19 cellular contexts compared by ENCODE assay signal in genomic region chr12:88658009-88658408, GRCh38.
DNase-seq lines count a peak whose midpoint lies in the region; TF ChIP-seq lines count a peak whose summit lies in the region.
"Had no signal": no experiment of that assay in that cellular context is flagged by ENCODE, and none has a peak within 500 bp of the region (broad histone marks: within the 10 kb centered on the region; RNA-seq: fewer than 3 reads in every experiment).

No MANE protein-coding gene starts in this region.

- H3K4me3 Mint-ChIP-seq in glutamatergic neuron (ENCODE audit: unreplicated experiment), result no peak overlapping the region
- no peak overlapping the region for H3K4me3 Mint-ChIP-seq in progenitor cell of endocrine pancreas (ENCODE audit: low read depth)
- H3K4me3 Mint-ChIP-seq: activated naive CD8-positive, alpha-beta T cell treated with anti-CD3 and anti-CD28 coated beads, Interleukin-2, amount 50 U/mL, for 24 hours; activated T-helper 17 cell treated with anti-CD3 and anti-CD28 coated beads, Interleukin-2, amount 50 U/mL, for 72 hours had no signal

- H3K36me3 Mint-ChIP-seq in glutamatergic neuron (ENCODE audit: unreplicated experiment), result no peaks in the 10 kb centered on the region
- no peaks in the 10 kb centered on the region for H3K36me3 Mint-ChIP-seq in progenitor cell of endocrine pancreas (ENCODE audit: insufficient read depth)

- H3K4me1 ChIP-seq in GM23248 (ENCODE audit: insufficient read depth) (peaks cover 17% of the 10 kb centered on the region; the same call in 1 of the 2 replicates), fibroblast of lung (ENCODE audit: control insufficient read depth, extremely low read depth, insufficient read depth, low read length) (no peaks in the 10 kb centered on the region)
- H3K4me1 ChIP-seq: BE2C, SJCRH30, spleen had no signal

- H3K27me3 ChIP-seq in GM23248 (replicated peaks; ENCODE audit: insufficient read depth), result no peaks in the 10 kb centered on the region
- H3K27me3 ChIP-seq in fibroblast of lung (ENCODE audit: control insufficient read depth, insufficient read depth, low read length), result no peaks in the 10 kb centered on the region
- H3K27me3 ChIP-seq: BE2C, SJCRH30, spleen, transverse colon had no signal

- no peaks in the 10 kb centered on the region for H3F3A ChIP-seq in GM23248 (ENCODE audit: insufficient read depth)

- H3K36me3 ChIP-seq in GM23248 (ENCODE audit: low read depth), result no peaks in the 10 kb centered on the region
- H3K36me3 ChIP-seq in fibroblast of lung (ENCODE audit: control insufficient read depth, insufficient read depth, low read length), result no peaks in the 10 kb centered on the region
- H3K36me3 ChIP-seq: BE2C, SJCRH30, spleen, transverse colon had no signal

- H3K27ac ChIP-seq in GM23248 (no peak overlapping the region), fibroblast of lung (ENCODE audit: insufficient read depth, low read length) (no peak overlapping the region)
- H3K27ac ChIP-seq: SJCRH30, spleen, transverse colon had no signal

- TF ChIP-seq CTCF in fibroblast of lung (conservative IDR thresholded peaks at IDR 0.05 in 1 of 2, IDR thresholded peaks at IDR 0.05 in 1 of 2; ENCODE audit: low read depth in 1 of 2, low read length in 2 of 2), result no peak
- TF ChIP-seq CTCF in glutamatergic neuron (IDR thresholded peaks at IDR 0.05; ENCODE audit: partially characterized antibody, unreplicated experiment), result no peak
- TF ChIP-seq CTCF in progenitor cell of endocrine pancreas (IDR thresholded peaks at IDR 0.05; ENCODE audit: unreplicated experiment), result no peak

- H3K9ac ChIP-seq in GM23248 (no peak overlapping the region), fibroblast of lung (ENCODE audit: insufficient read depth, low read length) (no peak overlapping the region)

- no peaks in the 10 kb centered on the region for H3K9me2 ChIP-seq in GM23248 (ENCODE audit: insufficient read depth)

- H3K4me1 Mint-ChIP-seq in glutamatergic neuron (ENCODE audit: low read depth, unreplicated experiment) (no peaks in the 10 kb centered on the region), progenitor cell of endocrine pancreas (ENCODE audit: low read depth) (no peaks in the 10 kb centered on the region)
- H3K4me1 Mint-ChIP-seq: activated naive CD8-positive, alpha-beta T cell treated with anti-CD3 and anti-CD28 coated beads, Interleukin-2, amount 50 U/mL, for 24 hours; activated T-helper 17 cell treated with anti-CD3 and anti-CD28 coated beads, Interleukin-2, amount 50 U/mL, for 72 hours had no signal

- no peaks in the 10 kb centered on the region for H3K79me2 ChIP-seq in GM23248 (ENCODE audit: insufficient read depth)
- H3K79me2 ChIP-seq in fibroblast of lung (ENCODE audit: control insufficient read depth, insufficient read depth, low read length), result no peaks in the 10 kb centered on the region

- no peaks in the 10 kb centered on the region for H3K9me3 Mint-ChIP-seq in glutamatergic neuron (ENCODE audit: unreplicated experiment)
- H3K9me3 Mint-ChIP-seq in progenitor cell of endocrine pancreas (ENCODE audit: low read depth), result peaks cover 8% of the 10 kb centered on the region
- H3K9me3 Mint-ChIP-seq: activated naive CD8-positive, alpha-beta T cell treated with anti-CD3 and anti-CD28 coated beads, Interleukin-2, amount 50 U/mL, for 24 hours; activated T-helper 17 cell treated with anti-CD3 and anti-CD28 coated beads, Interleukin-2, amount 50 U/mL, for 72 hours had no signal

- H3K4me3 ChIP-seq in GM23248, result no peak overlapping the region
- H3K4me3 ChIP-seq in fibroblast of lung (replicated peaks in 1 of 4; ENCODE audit: control extremely low read depth in 1 of 4, insufficient read depth in 1 of 4, low read depth in 3 of 4, low read length in 4 of 4), result no peak overlapping the region
- H3K4me3 ChIP-seq: SJCRH30, spleen, transverse colon had no signal

- H4K20me1 ChIP-seq in GM23248 (ENCODE audit: insufficient read depth) (no peaks in the 10 kb centered on the region), fibroblast of lung (ENCODE audit: control insufficient read depth, extremely low read depth, insufficient read depth, low read length) (no peaks in the 10 kb centered on the region)

- H3K27ac Mint-ChIP-seq in glutamatergic neuron (ENCODE audit: unreplicated experiment) (no peak overlapping the region), progenitor cell of endocrine pancreas (no peak overlapping the region)
- H3K27ac Mint-ChIP-seq: activated naive CD8-positive, alpha-beta T cell treated with anti-CD3 and anti-CD28 coated beads, Interleukin-2, amount 50 U/mL, for 24 hours; activated T-helper 17 cell treated with anti-CD3 and anti-CD28 coated beads, Interleukin-2, amount 50 U/mL, for 72 hours had no signal

- in situ Hi-C loops in GM23248 (cut with MboI), result no loop called here

- peak; percentile 65 for DNase-seq in GM23248
- peak; percentile 46 for DNase-seq in NCI-H748 treated with DMSO at 0.1 percent for 48 hours (lab: John Stamatoyannopoulos, UW)
- DNase-seq in fibroblast of lung (ENCODE audit: low read depth in 2 of 2), result peak; percentile 58 to 76
- DNase-seq in pons (ENCODE audit: low spot score), result peak; percentile 48
- no peak for DNase-seq in glutamatergic neuron
- DNase-seq in DMS 273 treated with DMSO at 0.1 percent for 48 hours (lab: John Stamatoyannopoulos, UW), result no peak
- DNase-seq in progenitor cell of endocrine pancreas (ENCODE audit: low spot score, unreplicated experiment), result no peak
- DNase-seq in NCI-H2029 (lab: John Stamatoyannopoulos, UW), result no peak
- DNase-seq: activated naive CD8-positive, alpha-beta T cell treated with anti-CD3 and anti-CD28 coated beads, Interleukin-2, amount 50 U/mL, for 24 hours; BE2C; caudate nucleus; GDM1; NCI-H1436 treated with DMSO at 0.1 percent for 48 hours; NCI-H226; SJCRH30; spleen; T-helper 9 cell; transverse colon had no signal

- H3K4me2 ChIP-seq in GM23248 (ENCODE audit: unreplicated experiment), result no peak overlapping the region
- no peak overlapping the region for H3K4me2 ChIP-seq in fibroblast of lung (ENCODE audit: extremely low read depth, insufficient read depth, low read length)

- H2AFZ ChIP-seq in GM23248, result no peak overlapping the region
- H2AFZ ChIP-seq in fibroblast of lung (ENCODE audit: low read length), result no peak overlapping the region

- H3K27me3 Mint-ChIP-seq in glutamatergic neuron (ENCODE audit: unreplicated experiment) (no peaks in the 10 kb centered on the region), progenitor cell of endocrine pancreas (peaks cover 7% of the 10 kb centered on the region)
- H3K27me3 Mint-ChIP-seq: activated naive CD8-positive, alpha-beta T cell treated with anti-CD3 and anti-CD28 coated beads, Interleukin-2, amount 50 U/mL, for 24 hours; activated T-helper 17 cell treated with anti-CD3 and anti-CD28 coated beads, Interleukin-2, amount 50 U/mL, for 72 hours had no signal

- H3K9me3 ChIP-seq in GM23248 (ENCODE audit: low read depth), result no peaks in the 10 kb centered on the region
- H3K9me3 ChIP-seq in fibroblast of lung (ENCODE audit: control insufficient read depth, insufficient read depth, low read depth, low read length), result no peaks in the 10 kb centered on the region
- H3K9me3 ChIP-seq: BE2C, SJCRH30, transverse colon had no signal

Comparison
In these comparisons a context has a peak if more than half of its experiments do, and no peak if none do; other contexts are left out.
1. DNase-seq: peak in GM23248 (single experiment), NCI-H748 treated with DMSO at 0.1 percent for 48 hours (single experiment), fibroblast of lung (2 of 2) and pons (single experiment); none in glutamatergic neuron (single experiment), DMS 273 treated with DMSO at 0.1 percent for 48 hours (single experiment), progenitor cell of endocrine pancreas (single experiment) and NCI-H2029 (single experiment).